8 cellular contexts compared by ENCODE assay signal in the genomic region with DNA sequence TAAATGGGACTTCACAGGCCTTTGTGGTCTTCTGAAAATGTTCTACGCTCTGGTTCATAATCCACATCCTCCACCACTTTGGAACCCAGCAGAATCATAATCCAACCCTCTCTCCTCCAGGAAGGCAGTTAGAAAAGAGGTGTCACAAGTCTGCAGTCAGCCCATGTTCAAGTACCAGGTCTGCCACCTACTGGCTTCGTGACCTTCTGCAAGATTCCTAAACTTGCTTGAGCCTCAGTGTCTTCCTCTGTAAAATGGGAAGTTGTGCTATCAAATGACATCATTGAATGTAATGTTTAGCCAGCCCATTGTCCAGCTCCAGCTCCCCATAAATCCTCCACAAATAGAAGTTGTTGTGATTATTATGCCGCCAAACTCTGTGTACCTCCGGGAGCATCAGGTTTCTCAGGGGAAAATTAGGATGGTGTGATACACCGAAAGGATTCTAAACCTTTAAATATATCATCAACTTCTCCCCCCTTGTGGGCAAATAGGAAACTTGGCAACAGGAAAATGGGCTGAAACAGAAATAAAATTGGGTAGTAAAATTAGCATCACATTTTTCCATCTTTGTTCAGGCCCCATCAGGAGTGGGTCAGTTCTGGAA.
DNase-seq lines count a peak whose midpoint lies in the region; ATAC-seq and TF ChIP-seq lines count a peak whose summit lies in the region.

No MANE protein-coding gene starts in this region.

- TF ChIP-seq CTCF in A673 (conservative IDR thresholded peaks at IDR 0.05; ENCODE audit: low read depth, low read length) (peak; percentile 39), GM12872 (IDR thresholded peaks at IDR 0.05; ENCODE audit: insufficient read depth, low read depth, low read length) (peak; percentile 68), Peyer's patch (IDR thresholded peaks at IDR 0.05) (peak in 4 of 6 experiments; percentile 13 to 68 (median 66)), fibroblast of mammary gland (conservative IDR thresholded peaks at IDR 0.05; ENCODE audit: control insufficient read depth, insufficient read depth, low read depth, low read length) (peak; percentile 57), tibial artery (IDR thresholded peaks at IDR 0.05) (peak; percentile 38 to 46)

- H3K4me3 ChIP-seq in A673 (ENCODE audit: low read depth, low read length, poor library complexity, severe bottlenecking): no peak overlapping the region
- H3K4me3 ChIP-seq in Peyer's patch: no peak overlapping the region
- no peak overlapping the region for H3K4me3 ChIP-seq in fibroblast of mammary gland (ENCODE audit: control insufficient read depth, low read depth, low read length)
- H3K4me3 ChIP-seq in tibial artery: no peak overlapping the region

- DNase-seq in A673 (ENCODE audit: low spot score) (peak; percentile 50), Peyer's patch (no peak), fibroblast of mammary gland (ENCODE audit: low read depth) (peak; percentile 73), tibial artery (no peak), T1000 (lab: John Stamatoyannopoulos, UW) (no peak)
- no peak for DNase-seq in activated effector memory CD4-positive, alpha-beta T cell treated with Interleukin-2 at 50 U/mL for 16 hours

- H3K36me3 ChIP-seq in A673 (ENCODE audit: insufficient read depth, low read length, poor library complexity, severe bottlenecking) (no peaks in the 10 kb centered on the region), Peyer's patch (no peaks in the 10 kb centered on the region), tibial artery (no peaks in the 10 kb centered on the region)

- POLR2A ChIA-PET in A673 (lab: Charles Lee; ENCODE audit: low non-redundant PET): no interaction called here

- TF ChIP-seq POLR2A in Peyer's patch (IDR thresholded peaks at IDR 0.05): no peak

- no peak for ATAC-seq in GM18502 (IDR thresholded peaks at IDR 0.05; ENCODE audit: poor library complexity, unreplicated experiment)

- intact Hi-C loops in A673 (cut with micrococcal nuclease; ENCODE audit: unreplicated experiment) (loop anchor here (5.0 kb wide), 1 partner anchor 397 kb away; no protein-coding TSS in a partner anchor), tibial artery (cut with DNase I; ENCODE audit: low total_unique reads) (loop anchor here (10.0 kb wide), 1 partner anchor 395 kb away; no protein-coding TSS in a partner anchor)

- H3K27ac ChIP-seq in A673 (ENCODE audit: low read depth, low read length, poor library complexity, severe bottlenecking) (no peak overlapping the region), Peyer's patch (no peak overlapping the region), tibial artery (no peak overlapping the region)

- H3K9me3 ChIP-seq in A673 (ENCODE audit: low read depth, low read length, poor library complexity, severe bottlenecking): no peaks in the 10 kb centered on the region
- peaks cover 0 to 6% (median 0%) of the 10 kb centered on the region in 4 donors for H3K9me3 ChIP-seq in Peyer's patch
- peaks cover 0 to 6% (median 0%) of the 10 kb centered on the region in 3 donors for H3K9me3 ChIP-seq in tibial artery

- no TSS peak for BruUV-seq in A673 (replicated peaks; lab: Mats Ljungman, UMichigan)

- CTCF ChIA-PET in A673 (lab: Charles Lee): no interaction called here

- H3K4me1 ChIP-seq in A673 (ENCODE audit: insufficient read depth, low read length, poor library complexity, severe bottlenecking) (no peaks in the 10 kb centered on the region), Peyer's patch (no peaks in the 10 kb centered on the region), tibial artery (peaks cover 0 to 4% (median 0%) of the 10 kb centered on the region in 4 donors)

- H3K27me3 ChIP-seq in A673 (replicated peaks; ENCODE audit: insufficient read depth, low read depth, low read length, poor library complexity) (no peaks in the 10 kb centered on the region), Peyer's patch (no peaks in the 10 kb centered on the region), tibial artery (no peaks in the 10 kb centered on the region)

Comparison
In these comparisons a context has a peak if more than half of its experiments do, and no peak if none do; other contexts are left out.
1. DNase-seq: peak in A673 (single experiment) and fibroblast of mammary gland (single experiment); none in Peyer's patch (0 of 3), tibial artery (0 of 2), T1000 (single experiment) and activated effector memory CD4-positive, alpha-beta T cell treated with Interleukin-2 at 50 U/mL for 16 hours (single experiment).
2. Peak in every context shown above with its lines, with median percentiles within 50 percentile points of each other: CTCF ChIP-seq.